13 cellular contexts compared by ENCODE assay signal in the genomic region with DNA sequence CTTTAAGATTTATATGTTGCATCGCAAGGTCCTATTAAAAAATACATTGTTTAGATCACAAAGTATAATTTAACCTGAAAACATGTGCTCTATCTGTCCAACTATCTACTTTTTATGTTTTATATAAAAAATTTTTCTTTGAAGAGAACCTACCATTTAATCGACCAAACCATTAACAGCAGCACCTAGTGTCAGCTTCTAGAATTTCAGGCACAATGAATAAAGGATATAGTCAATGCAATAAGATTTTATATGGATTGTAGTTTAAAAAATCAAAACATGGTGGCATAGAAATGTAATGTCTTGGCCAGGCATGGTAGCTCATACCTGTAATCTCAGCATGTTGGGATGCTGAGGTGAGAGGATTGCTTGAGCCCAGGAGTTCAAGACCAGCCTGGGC.
DNase-seq lines count a peak whose midpoint lies in the region; ATAC-seq and TF ChIP-seq lines count a peak whose summit lies in the region.
"Had no signal": no experiment of that assay in that cellular context is flagged by ENCODE, and none has a peak within 500 bp of the region (broad histone marks: within the 10 kb centered on the region; RNA-seq: fewer than 3 reads in every experiment).

No MANE protein-coding gene starts in this region.

- POLR2A ChIA-PET in Panc1 (lab: Charles Lee), result no interaction called here

- intact Hi-C loops in Panc1 (cut with micrococcal nuclease; ENCODE audit: unreplicated experiment), result no loop called here
- intact Hi-C loops in heart left ventricle (cut with DNase I), result no loop called here

- H3K9me3 Mint-ChIP-seq in activated naive CD8-positive, alpha-beta T cell treated with anti-CD3 and anti-CD28 coated beads, Interleukin-2, amount 50 U/mL, for 24 hours, result peaks cover 3% of the 10 kb centered on the region
- H3K9me3 Mint-ChIP-seq: activated naive CD4-positive, alpha-beta T cell treated with anti-CD3 and anti-CD28 coated beads, Interleukin-2, amount 10 ng/mL, durations not matched to agents 7 days and 5 days had no signal

- no peaks in the 10 kb centered on the region for H3K36me3 Mint-ChIP-seq in activated naive CD8-positive, alpha-beta T cell treated with anti-CD3 and anti-CD28 coated beads, Interleukin-2, amount 50 U/mL, for 24 hours (ENCODE audit: low read depth)
- H3K36me3 Mint-ChIP-seq: activated naive CD4-positive, alpha-beta T cell treated with anti-CD3 and anti-CD28 coated beads, Interleukin-2, amount 10 ng/mL, durations not matched to agents 7 days and 5 days had no signal

- no peak overlapping the region for H3K4me3 Mint-ChIP-seq in activated naive CD8-positive, alpha-beta T cell treated with anti-CD3 and anti-CD28 coated beads, Interleukin-2, amount 50 U/mL, for 24 hours
- H3K4me3 Mint-ChIP-seq: activated naive CD4-positive, alpha-beta T cell treated with anti-CD3 and anti-CD28 coated beads, Interleukin-2, amount 10 ng/mL, durations not matched to agents 7 days and 5 days had no signal

- TF ChIP-seq CTCF in AG10803 (conservative IDR thresholded peaks at IDR 0.05; ENCODE audit: low read length), result peak; percentile 57
- TF ChIP-seq CTCF in Panc1 (IDR thresholded peaks at IDR 0.05), result peak; percentile 57
- TF ChIP-seq CTCF in fibroblast of villous mesenchyme (IDR thresholded peaks at IDR 0.05; ENCODE audit: insufficient read depth, low read depth, low read length), result peak; percentile 39
- TF ChIP-seq CTCF in heart left ventricle (IDR thresholded peaks at IDR 0.05), result peak in 2 of 12 donors; percentile 3 to 8

- 80 to 81% (median 80%) methylated on average over 2 of the region's 2 CpGs for WGBS in heart left ventricle, 4 donors

- H3K4me1 ChIP-seq in Panc1 (ENCODE audit: control insufficient read depth, insufficient read depth, low read length) (no peaks in the 10 kb centered on the region), heart left ventricle (no peaks in the 10 kb centered on the region)
- H3K4me1 ChIP-seq: testis had no signal

- CTCF ChIA-PET in Panc1 (lab: Charles Lee), result no interaction called here

- no peak overlapping the region for H3K27ac ChIP-seq in Panc1 (ENCODE audit: low read length)
- H3K27ac ChIP-seq in heart left ventricle, result no peak overlapping the region
- H3K27ac ChIP-seq: testis had no signal

- DNase-seq in AG10803 (ENCODE audit: low read depth) (no peak), Panc1 (ENCODE audit: low read depth, low spot score) (no peak), fibroblast of villous mesenchyme (ENCODE audit: low read depth) (no peak), heart left ventricle (no peak)
- DNase-seq in activated naive CD8-positive, alpha-beta T cell treated with anti-CD3 and anti-CD28 coated beads, Interleukin-2, amount 50 U/mL, for 24 hours, result no peak
- DNase-seq: activated naive CD4-positive, alpha-beta T cell treated with anti-CD3 and anti-CD28 coated beads, Interleukin-2, amount 10 ng/mL, durations not matched to agents 7 days and 5 days; DMS153; NCI-H2029; stimulated activated CD4-positive, alpha-beta T cell treated with anti-CD3 and anti-CD28 coated beads, Interleukin-4, amount 100 ng/mL, for 4 hours; testis had no signal

- no peak overlapping the region for H3K27ac Mint-ChIP-seq in activated naive CD8-positive, alpha-beta T cell treated with anti-CD3 and anti-CD28 coated beads, Interleukin-2, amount 50 U/mL, for 24 hours
- H3K27ac Mint-ChIP-seq: activated naive CD4-positive, alpha-beta T cell treated with anti-CD3 and anti-CD28 coated beads, Interleukin-2, amount 10 ng/mL, durations not matched to agents 7 days and 5 days had no signal

- H3K27me3 Mint-ChIP-seq in activated naive CD8-positive, alpha-beta T cell treated with anti-CD3 and anti-CD28 coated beads, Interleukin-2, amount 50 U/mL, for 24 hours, result no peaks in the 10 kb centered on the region
- H3K27me3 Mint-ChIP-seq: activated naive CD4-positive, alpha-beta T cell treated with anti-CD3 and anti-CD28 coated beads, Interleukin-2, amount 10 ng/mL, durations not matched to agents 7 days and 5 days had no signal

- H3K9me3 ChIP-seq in Panc1 (ENCODE audit: control insufficient read depth, insufficient read depth, low read depth, low read length) (no peaks in the 10 kb centered on the region), heart left ventricle (no peaks in the 10 kb centered on the region)
- H3K9me3 ChIP-seq: testis had no signal

- H3K4me3 ChIP-seq in AG10803 (ENCODE audit: low read length) (no peak overlapping the region), Panc1 (ENCODE audit: low read depth in 2 of 2, low read length in 2 of 2) (no peak overlapping the region), fibroblast of villous mesenchyme (ENCODE audit: low read depth, low read length) (no peak overlapping the region), heart left ventricle (no peak overlapping the region)
- H3K4me3 ChIP-seq: testis had no signal

- H3K4me1 Mint-ChIP-seq in activated naive CD8-positive, alpha-beta T cell treated with anti-CD3 and anti-CD28 coated beads, Interleukin-2, amount 50 U/mL, for 24 hours, result no peaks in the 10 kb centered on the region
- H3K4me1 Mint-ChIP-seq: activated naive CD4-positive, alpha-beta T cell treated with anti-CD3 and anti-CD28 coated beads, Interleukin-2, amount 10 ng/mL, durations not matched to agents 7 days and 5 days had no signal

- in situ Hi-C loops in Panc1 (cut with HindIII; ENCODE audit: low pct_unique_long_range_greater_than_20kb, low sequenced_read_pairs), result no loop called here

- no peaks in the 10 kb centered on the region for H3K27me3 ChIP-seq in Panc1 (ENCODE audit: control insufficient read depth, insufficient read depth, low read length)
- no peaks in the 10 kb centered on the region for H3K27me3 ChIP-seq in heart left ventricle
- H3K27me3 ChIP-seq: testis had no signal

- H3K36me3 ChIP-seq in Panc1 (ENCODE audit: control insufficient read depth, insufficient read depth, low read length) (no peaks in the 10 kb centered on the region), heart left ventricle (no peaks in the 10 kb centered on the region)

- ATAC-seq in GM18519 (IDR thresholded peaks at IDR 0.05; ENCODE audit: low FRiP score, unreplicated experiment) (peak; percentile 42), Panc1 (no peak), HG03457 (IDR thresholded peaks at IDR 0.05; ENCODE audit: unreplicated experiment) (no peak), GM18511 (IDR thresholded peaks at IDR 0.05; ENCODE audit: unreplicated experiment) (no peak), heart left ventricle (no peak)
- ATAC-seq in activated naive CD8-positive, alpha-beta T cell treated with anti-CD3 and anti-CD28 coated beads, Interleukin-2, amount 50 U/mL, for 24 hours, result no peak

- no TSS peak for BruUV-seq in Panc1 (replicated peaks; lab: Mats Ljungman, UMichigan)

- TF ChIP-seq POLR2A in heart left ventricle (IDR thresholded peaks at IDR 0.05), result no peak
